Comparison of ENCODE assay signal across 8 cellular contexts in genomic region chr14:65927871-65928270, GRCh38.
DNase-seq lines count a peak whose midpoint lies in the region; ATAC-seq and TF ChIP-seq lines count a peak whose summit lies in the region.
"Had no signal": no experiment of that assay in that cellular context is flagged by ENCODE, and none has a peak within 500 bp of the region (broad histone marks: within the 10 kb centered on the region; RNA-seq: fewer than 3 reads in every experiment).

No MANE protein-coding gene starts in this region.

- H3K9me3 ChIP-seq in neural cell (ENCODE audit: low read length) (no peaks in the 10 kb centered on the region), prostate gland (no peaks in the 10 kb centered on the region)
- H3K9me3 ChIP-seq: neutrophil had no signal

- no peak for TF ChIP-seq POLR2A in prostate gland (IDR thresholded peaks at IDR 0.05)

- no peak overlapping the region for H3K9ac ChIP-seq in neural cell (ENCODE audit: low read length)

- H4K20me1 ChIP-seq in neural cell (ENCODE audit: insufficient read depth) = no peaks in the 10 kb centered on the region

- no peak for ATAC-seq in HG03175 (IDR thresholded peaks at IDR 0.05; ENCODE audit: unreplicated experiment)

- TF ChIP-seq CTCF in neural cell (IDR thresholded peaks at IDR 0.05; ENCODE audit: poor library complexity, severe bottlenecking) (peak; percentile 31), type B pancreatic cell (conservative IDR thresholded peaks at IDR 0.05) (no peak), prostate gland (IDR thresholded peaks at IDR 0.05) (no peak)

- no peaks in the 10 kb centered on the region for H3K36me3 ChIP-seq in neural cell (ENCODE audit: insufficient read depth, low read length)
- no peaks in the 10 kb centered on the region for H3K36me3 ChIP-seq in prostate gland
- H3K36me3 ChIP-seq: neutrophil had no signal

- 45% methylated on average over 10 of the region's 10 CpGs for WGBS in prostate gland

- H3K9me2 ChIP-seq in neural cell (ENCODE audit: insufficient read depth, low read length) = no peaks in the 10 kb centered on the region

- intact Hi-C loops in prostate gland (cut with DNase I) = no loop called here

- no peak overlapping the region for H3K27ac Mint-ChIP-seq in type B pancreatic cell

- H3K36me3 Mint-ChIP-seq in type B pancreatic cell = no peaks in the 10 kb centered on the region

- no peak overlapping the region for H2AFZ ChIP-seq in neural cell (ENCODE audit: low read depth, low read length)

- TF ChIP-seq EP300 in neural cell (conservative IDR thresholded peaks at IDR 0.05; ENCODE audit: poor library complexity, severe bottlenecking) = no peak

- TF ChIP-seq RAD21 in neural cell (conservative IDR thresholded peaks at IDR 0.05) = no peak

- no peaks in the 10 kb centered on the region for H3K9me3 Mint-ChIP-seq in type B pancreatic cell

- H3K4me1 Mint-ChIP-seq in type B pancreatic cell (ENCODE audit: unreplicated experiment) = peaks cover 17% of the 10 kb centered on the region

- H3K27me3 ChIP-seq in neural cell (ENCODE audit: insufficient read depth, low read depth, low read length) (no peaks in the 10 kb centered on the region), prostate gland (replicated peaks; ENCODE audit: insufficient read depth) (no peaks in the 10 kb centered on the region)

- H3K4me3 ChIP-seq in neural cell (ENCODE audit: low read length) = no peak overlapping the region
- H3K4me3 ChIP-seq in prostate gland = no peak overlapping the region

- peak; percentile 94 for DNase-seq in NCI-H748 (lab: John Stamatoyannopoulos, UW; ENCODE audit: unreplicated experiment)
- DNase-seq in activated T-cell treated with anti-CD3 and anti-CD28 coated beads for 48 hours (ENCODE audit: low read depth) = peak; percentile 72
- DNase-seq in type B pancreatic cell (ENCODE audit: extremely low spot score, unreplicated experiment) = no peak
- no peak for DNase-seq in prostate gland (ENCODE audit: low spot score)
- no peak for DNase-seq in NCI-H2171 (lab: John Stamatoyannopoulos, UW)

- no peaks in the 10 kb centered on the region for H3F3A ChIP-seq in neural cell (ENCODE audit: insufficient read depth, low read length, poor library complexity, severe bottlenecking)

- H3K27ac ChIP-seq in neural cell (ENCODE audit: low read length) = no peak overlapping the region
- H3K27ac ChIP-seq in prostate gland = no peak overlapping the region
- H3K27ac ChIP-seq: neutrophil had no signal

- no peaks in the 10 kb centered on the region for H3K79me2 ChIP-seq in neural cell (replicated peaks; ENCODE audit: insufficient read depth, low read length)

- H3K4me3 Mint-ChIP-seq in type B pancreatic cell = peak overlapping the region; percentile 1

- peaks cover 28% of the 10 kb centered on the region for H3K27me3 Mint-ChIP-seq in type B pancreatic cell

- no peaks in the 10 kb centered on the region for H3K4me1 ChIP-seq in prostate gland (replicated peaks)

- H3K4me2 ChIP-seq in neural cell (ENCODE audit: low read length) = no peak overlapping the region

TF ChIP-seq in neural cell, 6 proteins besides CTCF, POLR2A, EP300 and RAD21:
- TF ChIP-seq SMC3 (conservative IDR thresholded peaks at IDR 0.05; ENCODE audit: poor library complexity) (no peak), EZH2 (IDR thresholded peaks at IDR 0.05; ENCODE audit: borderline replicate concordance, insufficient read depth, low read length, poor library complexity, severe bottlenecking) (no peak), REST (IDR thresholded peaks at IDR 0.05; ENCODE audit: borderline replicate concordance) (no peak), TAF1 (IDR thresholded peaks at IDR 0.05; ENCODE audit: low read depth) (no peak), POLR2AphosphoS5 (IDR thresholded peaks at IDR 0.05) (no peak), MXI1 (conservative IDR thresholded peaks at IDR 0.05; ENCODE audit: poor library complexity, severe bottlenecking) (no peak)

Comparison
In these comparisons a context has a peak if more than half of its experiments do, and no peak if none do; other contexts are left out.
1. DNase-seq: peak in NCI-H748 (single experiment) and activated T-cell treated with anti-CD3 and anti-CD28 coated beads for 48 hours (single experiment); none in type B pancreatic cell (single experiment), prostate gland (single experiment) and NCI-H2171 (single experiment).